Comparison of ENCODE assay signal across 30 cellular contexts in the genomic region with DNA sequence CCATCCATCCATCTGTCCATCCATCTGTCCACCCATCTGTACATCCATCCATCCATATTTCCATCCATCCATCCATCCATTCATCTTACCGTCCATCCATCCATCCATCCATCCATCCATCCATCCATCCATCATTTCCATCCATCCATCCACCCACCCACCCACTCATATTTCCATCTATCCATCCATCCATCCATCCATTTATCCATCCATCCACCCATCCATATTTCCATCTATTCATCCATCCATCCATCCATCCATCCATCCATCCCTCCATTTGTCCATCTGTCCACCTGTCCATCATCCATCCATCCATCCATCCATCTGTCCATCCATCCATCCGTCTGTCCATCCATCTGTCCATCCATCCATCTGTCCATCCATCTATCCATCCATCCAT. TPM values are rescaled to one million over a fixed set of nuclear protein-coding genes. Genes with fewer than 3 reads are reported as not detected.
"Had no signal": no experiment of that assay in that cellular context is flagged by ENCODE, and none has a peak within 500 bp of the region (broad histone marks: within the 10 kb centered on the region; RNA-seq: fewer than 3 reads in every experiment).

No MANE protein-coding gene starts in this region.

- H3K4me3 Mint-ChIP-seq: mesothelial cell of epicardium, naive B cell had no signal

- H3K36me3 ChIP-seq: esophagus squamous epithelium, gastrocnemius medialis, heart right ventricle, left ventricle myocardium inferior, lower lobe of right lung had no signal

- H3K4me3 ChIP-seq: coronary artery, dorsolateral prefrontal cortex, esophagus squamous epithelium, gastrocnemius medialis, heart right ventricle, left ventricle myocardium inferior, lower lobe of right lung, mucosa of descending colon had no signal

- H3K4me1 ChIP-seq: esophagus squamous epithelium, gastrocnemius medialis, heart right ventricle, left ventricle myocardium inferior, lower lobe of right lung had no signal

- ATAC-seq: esophagus mucosa, gastrocnemius medialis, heart right ventricle, left cardiac atrium, left lobe of liver, lower lobe of right lung, mucosa of descending colon had no signal

- H3K27me3 Mint-ChIP-seq: naive B cell had no signal

- H3K27ac ChIP-seq: coronary artery, dorsolateral prefrontal cortex, epithelial cell of prostate, esophagus squamous epithelium, gastrocnemius medialis, heart right ventricle, left ventricle myocardium inferior, lower lobe of right lung had no signal

- H3K9me3 ChIP-seq: esophagus squamous epithelium, gastrocnemius medialis, heart right ventricle, left ventricle myocardium inferior, lower lobe of right lung, mucosa of descending colon had no signal

- DNase-seq: dermis blood vessel endothelial cell; dorsolateral prefrontal cortex; effector CD4-positive, alpha-beta T cell; effector memory CD4-positive, alpha-beta T cell; erythroblast; esophagus squamous epithelium; foreskin fibroblast; foreskin melanocyte; gastrocnemius medialis; glutamatergic neuron; head of caudate nucleus; heart right ventricle; hippocampal formation; left cardiac atrium; left ventricle myocardium inferior; lower lobe of right lung; mesenchymal stem cell; mucosa of descending colon; naive B cell had no signal

- H3K27ac Mint-ChIP-seq: mesothelial cell of epicardium had no signal

- H3K36me3 Mint-ChIP-seq: mesothelial cell of epicardium had no signal

RNA-seq across cellular contexts. Expression of a gene that starts 20.7 kb away (rescaled TPM):
- total RNA-seq: glomerular endothelial cell had no signal

RNA-seq across cellular contexts. Expression of a gene that starts 23.3 kb away (rescaled TPM):
- total RNA-seq: dermis blood vessel endothelial cell, glomerular endothelial cell, left cardiac atrium, left lobe of liver, left ventricle myocardium inferior, lower lobe of right lung, lung microvascular endothelial cell, mesenteric fat pad had no signal
- polyA plus RNA-seq: keratinocyte, liver had no signal

RNA-seq across cellular contexts. Expression of a gene that starts 37.3 kb away (rescaled TPM):
- total RNA-seq: dermis blood vessel endothelial cell, glomerular endothelial cell, kidney epithelial cell, left cardiac atrium, left lobe of liver, left ventricle myocardium inferior, lung microvascular endothelial cell, mesenteric fat pad had no signal
- polyA plus RNA-seq: keratinocyte had no signal
